In genomic region chr11:117676501-117676900, GRCh38 we compare ENCODE assay signal across 19 cellular contexts.
DNase-seq lines count a peak whose midpoint lies in the region; ATAC-seq, FAIRE-seq and TF ChIP-seq lines count a peak whose summit lies in the region.
"Had no signal": no experiment of that assay in that cellular context is flagged by ENCODE, and none has a peak within 500 bp of the region (broad histone marks: within the 10 kb centered on the region; RNA-seq: fewer than 3 reads in every experiment).

No MANE protein-coding gene starts in this region.

- H3K9me3 ChIP-seq in SK-N-SH (no peaks in the 10 kb centered on the region), H1 (ENCODE audit: insufficient read depth in 2 of 2, low read depth in 1 of 2, low read length in 1 of 2) (no peaks in the 10 kb centered on the region)
- H3K9me3 ChIP-seq: HAP-1, SJSA1 had no signal

- H2BK20ac ChIP-seq in H1 (ENCODE audit: low read length): no peak overlapping the region

- H3K9me2 ChIP-seq in SK-N-SH: no peaks in the 10 kb centered on the region

- H3K4me1 Mint-ChIP-seq in nephron progenitor cell: peaks cover 17% of the 10 kb centered on the region

- no peak overlapping the region for H3K18ac ChIP-seq in H1 (ENCODE audit: extremely low read depth, low read length)

- no peak overlapping the region for H3K27ac ChIP-seq in SK-N-SH (ENCODE audit: low read depth in 2 of 2, low read length in 1 of 2)
- no peak overlapping the region for H3K27ac ChIP-seq in H1 (ENCODE audit: low read depth, low read length)
- H3K27ac ChIP-seq: GM23248, SJSA1 had no signal

- H3K27ac Mint-ChIP-seq in nephron progenitor cell: no peak overlapping the region
- H3K27ac Mint-ChIP-seq: T-helper 1 cell treated with Interleukin-12 subunit alpha and Interleukin-12 subunit beta and Interleukin-4 antibody, amounts not matched to agents 30 μg/mL and 1 μg/mL, for 36 hours had no signal

- H3K36me3 Mint-ChIP-seq in nephron progenitor cell (ENCODE audit: low read depth): no peaks in the 10 kb centered on the region

- H2AFZ ChIP-seq in SK-N-SH (ENCODE audit: low read depth) (no peak overlapping the region), H1 (ENCODE audit: low read length) (no peak overlapping the region)
- H2AFZ ChIP-seq: GM23248 had no signal

- no peaks in the 10 kb centered on the region for H3K9me3 Mint-ChIP-seq in nephron progenitor cell
- H3K9me3 Mint-ChIP-seq: T-helper 1 cell treated with Interleukin-12 subunit alpha and Interleukin-12 subunit beta and Interleukin-4 antibody, amounts not matched to agents 30 μg/mL and 1 μg/mL, for 36 hours had no signal

- no peaks in the 10 kb centered on the region for H3F3A ChIP-seq in SK-N-SH (replicated peaks; ENCODE audit: insufficient read depth)

- no peak overlapping the region for H2BK120ac ChIP-seq in H1 (replicated peaks; ENCODE audit: low read depth, low read length)

- H4K20me1 ChIP-seq in SK-N-SH (ENCODE audit: insufficient read depth) (no peaks in the 10 kb centered on the region), H1 (replicated peaks in 1 of 2; ENCODE audit: control insufficient read depth in 1 of 2, insufficient read depth in 2 of 2, low read length in 2 of 2) (no peaks in the 10 kb centered on the region)

- FAIRE-seq in H1 (lab: Jason Lieb, UNC): no peak
- FAIRE-seq in GM19239 (lab: Jason Lieb, UNC): no peak
- FAIRE-seq: HTR-8/SVneo, RCC 7860 had no signal

- no peaks in the 10 kb centered on the region for H3K36me3 ChIP-seq in SK-N-SH (replicated peaks in 1 of 2; ENCODE audit: control insufficient read depth in 1 of 2, insufficient read depth in 2 of 2, low read length in 1 of 2)
- no peaks in the 10 kb centered on the region for H3K36me3 ChIP-seq in H1 (ENCODE audit: control insufficient read depth in 2 of 4, insufficient read depth in 4 of 4, low read length in 3 of 4)
- H3K36me3 ChIP-seq: HAP-1, SJSA1 had no signal

- no peak overlapping the region for H4K5ac ChIP-seq in H1 (ENCODE audit: insufficient read length, low read depth, low read length)

- TF ChIP-seq RAD21 in SK-N-SH (IDR thresholded peaks at IDR 0.05; ENCODE audit: low read length): no peak
- TF ChIP-seq RAD21 in H1 (IDR thresholded peaks at IDR 0.05 in 1 of 2, conservative IDR thresholded peaks at IDR 0.05 in 1 of 2; ENCODE audit: low read depth in 2 of 2, low read length in 2 of 2): no peak

- H3K23me2 ChIP-seq in H1 (ENCODE audit: low read depth, low read length): no peaks in the 10 kb centered on the region

- H3K79me2 ChIP-seq in SK-N-SH (ENCODE audit: insufficient read depth): no peaks in the 10 kb centered on the region
- H3K79me2 ChIP-seq in H1 (ENCODE audit: control insufficient read depth in 1 of 2, insufficient read depth in 2 of 2, low read length in 2 of 2): no peaks in the 10 kb centered on the region

- peaks cover 64% of the 10 kb centered on the region for H3K27me3 Mint-ChIP-seq in nephron progenitor cell (ENCODE audit: low read depth, poor library complexity)

- no peak overlapping the region for H3K4me3 Mint-ChIP-seq in nephron progenitor cell
- H3K4me3 Mint-ChIP-seq: T-helper 1 cell treated with Interleukin-12 subunit alpha and Interleukin-12 subunit beta and Interleukin-4 antibody, amounts not matched to agents 30 μg/mL and 1 μg/mL, for 36 hours had no signal

- H2BK5ac ChIP-seq in H1 (ENCODE audit: low read depth, low read length): no peak overlapping the region

- ATAC-seq in SK-N-SH treated with all-trans-retinoic acid at 6 μM for 48 hours (no peak), HG02840 (IDR thresholded peaks at IDR 0.05; ENCODE audit: low FRiP score, unreplicated experiment) (no peak)

- WGBS in SK-N-SH (ENCODE audit: low lambda C conversion rate): 75% methylated on average over 6 of the region's 7 CpGs
- 90% methylated on average over 7 of the region's 7 CpGs; no CpG with 5 or more reads in 1 of the 2 experiments for WGBS in H1 (ENCODE audit: extremely low coverage in 1 of 2, insufficient coverage in 1 of 2, insufficient read length in 1 of 2, insufficient replicate concordance in 2 of 2, low coverage in 1 of 2, low lambda C conversion rate in 2 of 2, missing lambda C conversion rate in 1 of 2), 2 experiments

- DNase-seq in SK-N-SH (peak; percentile 50), NCI-H82 (lab: John Stamatoyannopoulos, UW) (peak; percentile 77), H1 (ENCODE audit: low read depth in 1 of 2, low spot score in 2 of 2) (no peak), GM19239 (ENCODE audit: insufficient read length, low spot score) (no peak), nephron progenitor cell (no peak)
- DNase-seq: AML-193, DMS79 treated with DMSO at 0.1 percent for 48 hours, GM23248, KG1, NCI-H1105 treated with DMSO at 0.1 percent for 48 hours, NCI-H2081 treated with DMSO at 0.1 percent for 48 hours, NCI-H774 had no signal

- TF ChIP-seq POLR2A in H1 (IDR thresholded peaks at IDR 0.05; ENCODE audit: control extremely low read depth in 1 of 2, low read depth in 2 of 2, low read length in 2 of 2): no peak

- CTCF ChIA-PET in SK-N-SH (lab: Yijun Ruan, JAX): interaction anchor here (0.8 to 1.9 kb wide), 6 partner anchors 111 to 250 kb away, joined by 3 to 7 read pairs (median 5); no protein-coding TSS in a partner anchor
- CTCF ChIA-PET in H1 (lab: Charles Lee; ENCODE audit: partially characterized antibody): interaction anchor here (0.6 to 1.4 kb wide), 2 partner anchors 58 to 184 kb away, joined by 3 to 4 read pairs; no protein-coding TSS in a partner anchor

- no peak overlapping the region for H3K14ac ChIP-seq in H1 (ENCODE audit: insufficient read length)

- H3K9ac ChIP-seq in SK-N-SH (no peak overlapping the region), H1 (replicated peaks in 1 of 4; ENCODE audit: extremely low read depth in 1 of 4, low read depth in 3 of 4, low read length in 3 of 4) (no peak overlapping the region)
- H3K9ac ChIP-seq: GM23248 had no signal

- H3K4me2 ChIP-seq in SK-N-SH (no peak overlapping the region), H1 (ENCODE audit: insufficient read depth in 1 of 2, low read depth in 2 of 2, low read length in 2 of 2) (no peak overlapping the region)

- no peak overlapping the region for H2BK12ac ChIP-seq in H1 (ENCODE audit: low read depth, low read length)

- H2AK5ac ChIP-seq in H1 (ENCODE audit: low read depth, low read length): no peak overlapping the region

- 0 out of 2 replicates have a peak overlapping the region, but pooled peaks have one; percentile 67 for H2BK15ac ChIP-seq in H1 (ENCODE audit: low read length)

- H3K27me3 ChIP-seq in SK-N-SH (ENCODE audit: insufficient read depth) (peaks cover 6% of the 10 kb centered on the region; the same call in 1 of the 2 replicates), H1 (replicated peaks in 1 of 4; ENCODE audit: control insufficient read depth in 3 of 4, extremely low read depth in 1 of 4, insufficient read depth in 3 of 4, low read length in 3 of 4) (no peaks in the 10 kb centered on the region; a peak in 3 of 7 replicates)
- H3K27me3 ChIP-seq: SJSA1 had no signal

- H3K4ac ChIP-seq in H1 (replicated peaks; ENCODE audit: insufficient read length, low read depth, low read length): no peak overlapping the region

- no peaks in the 10 kb centered on the region for H3K79me1 ChIP-seq in H1 (ENCODE audit: low read depth, low read length)

- TF ChIP-seq CTCF in SK-N-SH (IDR thresholded peaks at IDR 0.05) (no peak), H1 (IDR thresholded peaks at IDR 0.05; ENCODE audit: control extremely low read depth in 1 of 3, insufficient read depth in 1 of 3, low read depth in 1 of 3, low read length in 3 of 3) (no peak), nephron progenitor cell (IDR thresholded peaks at IDR 0.05) (no peak)

- POLR2A ChIA-PET in SK-N-SH (lab: Yijun Ruan, JAX): no interaction called here
- POLR2A ChIA-PET in H1 (lab: Charles Lee; ENCODE audit: partially characterized antibody): no interaction called here

- H3K4me3 ChIP-seq in SK-N-SH (ENCODE audit: low read depth in 2 of 2, low read length in 1 of 2) (no peak overlapping the region), H1 (ENCODE audit: extremely low read depth in 1 of 4, insufficient read depth in 2 of 4, low read depth in 3 of 4, low read length in 4 of 4) (no peak overlapping the region)
- H3K4me3 ChIP-seq: GM23248, HAP-1, SJSA1 had no signal

- TF ChIP-seq EP300 in SK-N-SH (IDR thresholded peaks at IDR 0.05; ENCODE audit: borderline replicate concordance in 1 of 2, low read depth in 1 of 2, low read length in 1 of 2): no peak
- no peak for TF ChIP-seq EP300 in H1 (IDR thresholded peaks at IDR 0.05; ENCODE audit: borderline replicate concordance in 1 of 2, low read depth in 2 of 2, low read length in 2 of 2)

- H4K8ac ChIP-seq in H1 (ENCODE audit: extremely low read depth, insufficient read depth, low read length): no peak overlapping the region

- no peak overlapping the region for H4K91ac ChIP-seq in H1 (replicated peaks; ENCODE audit: insufficient read length, low read length)

- peaks cover 0 to 29% of the 10 kb centered on the region in 2 experiments; a peak in 2 of 4 replicates for H3K4me1 ChIP-seq in SK-N-SH (ENCODE audit: control insufficient read depth in 1 of 2, insufficient read depth in 2 of 2, low read depth in 1 of 2, low read length in 1 of 2)
- peaks cover 2 to 26% (median 17%) of the 10 kb centered on the region in 4 experiments for H3K4me1 ChIP-seq in H1 (replicated peaks in 1 of 4; ENCODE audit: control insufficient read depth in 3 of 4, insufficient read depth in 4 of 4, low read length in 3 of 4)
- H3K4me1 ChIP-seq: HAP-1, SJSA1 had no signal

- no peak overlapping the region for H3K56ac ChIP-seq in H1 (replicated peaks; ENCODE audit: insufficient read length, low read depth, low read length)

- no peak overlapping the region for H3K23ac ChIP-seq in H1 (ENCODE audit: insufficient read length)

TF ChIP-seq in SK-N-SH treated with all-trans-retinoic acid at 6 μM for 48 hours, 23 proteins besides CTCF, POLR2A, EP300 and RAD21 (continues in another document):
- TF ChIP-seq ZNF565 (CRISPR knock-in tag; conservative IDR thresholded peaks at IDR 0.05; ENCODE audit: low read depth): no peak

TF ChIP-seq in H1, 55 proteins besides CTCF, POLR2A, EP300 and RAD21:
- TF ChIP-seq PHF8 (conservative IDR thresholded peaks at IDR 0.05; ENCODE audit: low read depth, low read length): no peak

Comparison
In these comparisons a context has a peak if more than half of its experiments do, and no peak if none do; other contexts are left out.
1. DNase-seq: peak in SK-N-SH (single experiment) and NCI-H82 (single experiment); none in H1 (0 of 2), GM19239 (single experiment) and nephron progenitor cell (single experiment).